Comparison of ENCODE assay signal across 7 cellular contexts in the genomic region with DNA sequence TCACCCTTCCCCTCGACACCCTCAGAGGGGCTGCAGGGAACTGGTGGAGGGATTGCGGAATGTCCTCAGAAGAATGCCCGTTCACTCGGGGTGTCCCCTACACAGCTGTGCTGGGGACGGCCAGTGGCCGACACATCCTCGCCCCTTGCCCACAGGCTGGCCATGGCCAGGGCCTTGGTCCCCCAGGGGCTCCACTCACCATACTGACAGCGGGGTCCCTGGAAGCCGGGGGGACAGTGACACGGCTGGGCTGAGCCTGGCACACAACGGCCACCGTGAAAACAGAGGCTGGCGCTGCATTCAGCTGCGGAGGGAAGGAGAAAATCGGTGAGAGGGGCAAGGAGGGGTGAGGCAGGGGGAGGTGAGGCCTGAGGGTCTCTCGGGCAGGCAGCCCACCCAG.
"Had no signal": no experiment of that assay in that cellular context is flagged by ENCODE, and none has a peak within 500 bp of the region (broad histone marks: within the 10 kb centered on the region; RNA-seq: fewer than 3 reads in every experiment).

No MANE protein-coding gene starts in this region.

- H3K9ac ChIP-seq: KMS-11 had no signal

- H3K36me3 Mint-ChIP-seq: IgD-negative memory B cell had no signal

- H3K9me3 Mint-ChIP-seq: IgD-negative memory B cell had no signal

- H3K27ac ChIP-seq: HL-60, KMS-11 had no signal

- H3K4me3 Mint-ChIP-seq: IgD-negative memory B cell had no signal

- H3K4me2 ChIP-seq: KMS-11 had no signal

- H3K4me3 ChIP-seq: K562 had no signal

- H3K27ac Mint-ChIP-seq: IgD-negative memory B cell had no signal

- DNase-seq: IMR-90, KBM-7, KG1 had no signal
